Comparison of ENCODE assay signal across 14 cellular contexts in the genomic region with DNA sequence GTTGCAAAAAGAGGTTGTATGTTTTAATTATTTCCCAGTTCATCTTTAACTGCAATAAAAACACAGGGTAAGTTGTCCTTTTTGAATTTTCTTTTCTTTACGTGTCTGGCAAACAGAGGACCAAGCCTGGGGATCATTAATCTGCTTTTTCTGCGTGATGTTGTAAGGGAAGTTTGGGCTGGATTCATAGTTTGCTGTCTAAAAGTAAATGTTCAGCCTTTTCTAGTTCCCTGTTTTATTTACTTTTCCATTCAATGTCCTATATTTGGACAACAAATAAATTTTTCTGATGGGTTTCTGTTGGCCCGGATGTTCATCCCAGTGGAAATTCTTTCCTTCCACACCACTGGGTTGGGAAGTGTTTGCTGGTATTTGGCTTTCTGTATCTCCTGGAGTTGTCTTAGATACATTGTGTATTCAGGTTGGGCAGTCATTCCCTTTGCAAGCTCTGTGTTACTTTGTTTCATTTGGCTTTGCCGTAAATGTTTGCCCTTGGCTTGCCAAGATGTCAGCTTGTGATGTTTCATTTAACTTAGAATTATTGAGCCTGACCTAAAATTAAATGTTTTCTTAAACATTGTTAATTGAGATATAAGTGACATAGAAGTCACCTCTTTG. TPM values are rescaled to one million over a fixed set of nuclear protein-coding genes. Genes with fewer than 3 reads are reported as not detected.
DNase-seq lines count a peak whose midpoint lies in the region; ATAC-seq lines count a peak whose summit lies in the region.
"Had no signal": no experiment of that assay in that cellular context is flagged by ENCODE, and none has a peak within 500 bp of the region (broad histone marks: within the 10 kb centered on the region; RNA-seq: fewer than 3 reads in every experiment).

No MANE protein-coding gene starts in this region.

- H3K9ac ChIP-seq in endocrine pancreas (ENCODE audit: control insufficient read depth, insufficient read depth, low read length) = no peak overlapping the region
- no peak overlapping the region for H3K9ac ChIP-seq in mesenchymal stem cell (ENCODE audit: low read length)

- no peak overlapping the region for H4K8ac ChIP-seq in mesenchymal stem cell (ENCODE audit: low read length)

- H3K9me3 ChIP-seq in endocrine pancreas (ENCODE audit: control insufficient read depth, low read length) (no peaks in the 10 kb centered on the region), mesenchymal stem cell (ENCODE audit: control insufficient read depth, low read length) (no peaks in the 10 kb centered on the region)
- H3K9me3 ChIP-seq: Caco-2 had no signal

- H2BK15ac ChIP-seq in mesenchymal stem cell (ENCODE audit: low read depth, poor library complexity, severe bottlenecking) = no peak overlapping the region

- H3K18ac ChIP-seq in mesenchymal stem cell (ENCODE audit: low read depth in 1 of 2, low read length in 2 of 2) = no peak overlapping the region

- H3K79me1 ChIP-seq in mesenchymal stem cell (replicated peaks; ENCODE audit: low read length, poor library complexity, severe bottlenecking) = no peaks in the 10 kb centered on the region

- no peak overlapping the region for H4K91ac ChIP-seq in mesenchymal stem cell (ENCODE audit: low read length)

- no peak overlapping the region for H2BK12ac ChIP-seq in mesenchymal stem cell (ENCODE audit: low read length in 2 of 2)

- H3K14ac ChIP-seq in mesenchymal stem cell (ENCODE audit: low read length in 2 of 2) = no peak overlapping the region

- H3K27me3 ChIP-seq in endocrine pancreas (ENCODE audit: control insufficient read depth, insufficient read depth, low read length) = no peaks in the 10 kb centered on the region
- H3K27me3 ChIP-seq in mesenchymal stem cell (ENCODE audit: control insufficient read depth in 1 of 2, insufficient read depth in 1 of 2, low read length in 2 of 2) = no peaks in the 10 kb centered on the region

- no peak for ATAC-seq in GM18858 (IDR thresholded peaks at IDR 0.05; ENCODE audit: unreplicated experiment)
- ATAC-seq: GM23338 had no signal

- H3K4ac ChIP-seq in mesenchymal stem cell (ENCODE audit: low read depth in 1 of 2, low read length in 2 of 2) = no peak overlapping the region

- no peak overlapping the region for H3K23ac ChIP-seq in mesenchymal stem cell (ENCODE audit: low read length in 2 of 2)

- H3K36me3 ChIP-seq in endocrine pancreas (ENCODE audit: control insufficient read depth, insufficient read depth, low read length) (no peaks in the 10 kb centered on the region), mesenchymal stem cell (ENCODE audit: control insufficient read depth in 1 of 2, insufficient read depth in 2 of 2, low read depth in 1 of 2, low read length in 2 of 2) (no peaks in the 10 kb centered on the region)

- DNase-seq in G401 (ENCODE audit: low spot score) = peak; percentile 0
- peak; percentile 6 for DNase-seq in medulla oblongata (ENCODE audit: extremely low spot score)
- DNase-seq in activated CD8-positive, alpha-beta memory T cell treated with anti-CD3 and anti-CD28 coated beads, Interleukin-2, amount 50 U/mL, for 4 hours = no peak
- DNase-seq in mesenchymal stem cell = no peak
- DNase-seq: ACHN; Caco-2; CD4-positive, alpha-beta T cell; GDM1; HCEC 1CT had no signal

- no peak overlapping the region for H2BK5ac ChIP-seq in mesenchymal stem cell (ENCODE audit: low read depth, low read length, poor library complexity, severe bottlenecking)

- H2BK120ac ChIP-seq in mesenchymal stem cell (ENCODE audit: low read depth, low read length) = no peak overlapping the region

- H3K4me2 ChIP-seq in mesenchymal stem cell (ENCODE audit: low read length, poor library complexity, severe bottlenecking) = no peak overlapping the region
- H3K4me2 ChIP-seq: GM23338 had no signal

- in situ Hi-C loops in G401 (cut with HindIII; ENCODE audit: low sequenced_read_pairs) = no loop called here

- WGBS in mesenchymal stem cell = 100% methylated on average over 1 of the region's 4 CpGs

- H3K4me3 ChIP-seq in endocrine pancreas (ENCODE audit: control insufficient read depth, insufficient read depth, low read length) (peak overlapping the region; percentile 24), mesenchymal stem cell (ENCODE audit: insufficient read depth in 1 of 2, low read depth in 1 of 2, low read length in 2 of 2) (no peak overlapping the region)
- H3K4me3 ChIP-seq: GM23338 had no signal

- H2AK5ac ChIP-seq in mesenchymal stem cell (ENCODE audit: low read length, severe bottlenecking) = no peak overlapping the region

- no peak overlapping the region for H2AFZ ChIP-seq in mesenchymal stem cell (ENCODE audit: low read depth, low read length)
- H2AFZ ChIP-seq: GM23338 had no signal

- no peaks in the 10 kb centered on the region for H3K4me1 ChIP-seq in endocrine pancreas (ENCODE audit: control insufficient read depth, insufficient read depth, low read length)
- no peaks in the 10 kb centered on the region for H3K4me1 ChIP-seq in mesenchymal stem cell (ENCODE audit: control insufficient read depth, insufficient read depth, low read depth, low read length)
- H3K4me1 ChIP-seq: Caco-2 had no signal

- H3K27ac ChIP-seq in mesenchymal stem cell (ENCODE audit: low read length, poor library complexity, severe bottlenecking) = no peak overlapping the region
- H3K27ac ChIP-seq: C4-2B had no signal

RNA-seq across cellular contexts. Expression of gene AMELY, which starts 20.3 kb away (rescaled TPM):
- not detected in 2 replicates for total RNA-seq in G401 (2014; rRNA removed; shearing (Covaris generic))
- not detected for polyA plus RNA-seq in mesenchymal stem cell (2013, experiment 1 of 2)
- polyA plus RNA-seq in mesenchymal stem cell (2013, experiment 2 of 2) = not detected
- total RNA-seq: Caco-2; CD4-positive, alpha-beta T cell; GM23338 had no signal
- polyA plus RNA-seq: BJ, GM23338 had no signal

RNA-seq across cellular contexts. Expression of gene TBL1Y, which starts 21.4 kb away (rescaled TPM):
- total RNA-seq in G401 (2014; rRNA removed; shearing (Covaris generic)) = not detected in 2 replicates
- not detected for polyA plus RNA-seq in mesenchymal stem cell (2013, experiment 1 of 2)
- not detected for polyA plus RNA-seq in mesenchymal stem cell (2013, experiment 2 of 2)
- total RNA-seq: Caco-2; CD4-positive, alpha-beta T cell had no signal
- polyA plus RNA-seq: BJ had no signal

Comparison
In these comparisons a context has a peak if more than half of its experiments do, and no peak if none do; other contexts are left out.
1. DNase-seq: peak in G401 (single experiment) and medulla oblongata (single experiment); none in activated CD8-positive, alpha-beta memory T cell treated with anti-CD3 and anti-CD28 coated beads, Interleukin-2, amount 50 U/mL, for 4 hours (single experiment) and mesenchymal stem cell (single experiment).